Comparison of ENCODE assay signal across 9 cellular contexts in the genomic region with DNA sequence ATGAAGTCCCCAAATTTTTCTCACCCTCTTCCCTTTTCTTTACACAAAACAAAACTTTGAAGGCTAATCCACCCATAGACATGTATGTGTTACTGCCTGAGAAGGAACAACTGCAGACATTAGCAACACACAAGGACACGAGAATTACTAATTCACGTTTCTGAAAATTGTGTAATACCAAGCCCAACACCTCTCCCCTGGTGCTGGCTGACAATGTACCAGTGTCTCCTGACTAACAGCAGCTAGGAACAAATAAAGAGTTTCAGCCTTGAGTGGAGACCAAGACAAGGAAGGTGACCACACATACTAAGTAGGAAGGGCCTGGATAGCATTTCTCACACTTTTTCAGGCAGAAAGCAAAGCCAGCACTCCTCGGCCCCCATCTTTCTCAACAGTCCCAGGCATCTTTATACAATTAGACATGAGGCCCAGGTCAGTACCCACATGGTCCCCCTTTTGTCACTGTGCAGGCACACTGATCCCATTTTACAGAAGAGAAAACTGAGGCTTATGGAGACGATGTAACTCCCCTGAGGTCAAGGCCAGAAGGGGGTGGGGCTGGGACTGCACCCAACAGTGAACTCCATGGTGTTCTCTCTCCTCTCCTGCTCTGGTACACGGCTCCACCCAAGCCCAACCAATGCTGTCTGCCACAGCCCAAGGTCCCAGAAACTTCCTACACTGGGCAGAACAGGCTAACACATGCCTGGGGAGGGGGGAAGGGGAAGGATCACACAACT. TPM values are rescaled to one million over a fixed set of nuclear protein-coding genes. Genes with fewer than 3 reads are reported as not detected.
DNase-seq lines count a peak whose midpoint lies in the region; FAIRE-seq and TF ChIP-seq lines count a peak whose summit lies in the region.
"Had no signal": no experiment of that assay in that cellular context is flagged by ENCODE, and none has a peak within 500 bp of the region (broad histone marks: within the 10 kb centered on the region; RNA-seq: fewer than 3 reads in every experiment).

No MANE protein-coding gene starts in this region.

- no peaks in the 10 kb centered on the region for H3K27me3 ChIP-seq in BLaER1 treated with 17β-estradiol and CSF1 and Interleukin-3, amounts not matched to agents 10 nM and 100 nM
- H3K27me3 ChIP-seq in OCI-LY1 (ENCODE audit: insufficient read depth, low read length) (no peaks in the 10 kb centered on the region), esophagus (ENCODE audit: control insufficient read depth in 1 of 2, insufficient read depth in 2 of 2, low read length in 2 of 2) (no peaks in the 10 kb centered on the region)

- H3K27me3 Mint-ChIP-seq in nephron (ENCODE audit: low read depth), result no peaks in the 10 kb centered on the region

- no peak overlapping the region for H3K4me3 Mint-ChIP-seq in nephron

- H3K9me2 ChIP-seq in OCI-LY1 (ENCODE audit: low read depth, low read length), result no peaks in the 10 kb centered on the region

- no peak overlapping the region for H3K4me3 ChIP-seq in BLaER1 treated with 17β-estradiol and CSF1 and Interleukin-3, amounts not matched to agents 10 nM and 100 nM
- H3K4me3 ChIP-seq in OCI-LY1 (ENCODE audit: low read depth, low read length, poor library complexity, severe bottlenecking) (no peak overlapping the region), esophagus (ENCODE audit: low read depth in 1 of 2, low read length in 2 of 2) (no peak overlapping the region)

- WGBS in esophagus, 2 donors, result 18 to 21% methylated on average over 5 of the region's 5 CpGs

- H3K9me3 ChIP-seq in BLaER1 treated with 17β-estradiol and CSF1 and Interleukin-3, amounts not matched to agents 10 nM and 100 nM (replicated peaks in 1 of 11), result no peaks in the 10 kb centered on the region
- H3K9me3 ChIP-seq in OCI-LY1 (ENCODE audit: low read length), result no peaks in the 10 kb centered on the region
- H3K9me3 ChIP-seq in esophagus (ENCODE audit: control insufficient read depth in 2 of 2, insufficient read depth in 1 of 2, low read depth in 1 of 2, low read length in 1 of 2), result no peaks in the 10 kb centered on the region

- no peak for DNase-seq in stimulated activated CD4-positive, alpha-beta T cell treated with anti-CD3 and anti-CD28 coated beads, Interleukin-2, amount 100 ng/mL, for 48 hours
- DNase-seq in GM20000 (ENCODE audit: low spot score) (no peak), urothelium cell line (ENCODE audit: low spot score) (no peak)
- no peak for DNase-seq in stimulated activated CD4-positive, alpha-beta T cell treated with anti-CD3 and anti-CD28 coated beads, Interleukin-4, amount 100 ng/mL, for 1 hour

- H3K9me3 Mint-ChIP-seq in nephron, result no peaks in the 10 kb centered on the region

- peak overlapping the region in 5 of 11 experiments; percentile 5 to 41 (median 26); a peak in 7 of 22 replicates for H3K27ac ChIP-seq in BLaER1 treated with 17β-estradiol and CSF1 and Interleukin-3, amounts not matched to agents 10 nM and 100 nM
- H3K27ac ChIP-seq in OCI-LY1 (ENCODE audit: low read depth, low read length, poor library complexity, severe bottlenecking), result peak overlapping the region; percentile 44
- peak overlapping the region; percentile 87 to 89 for H3K27ac ChIP-seq in esophagus (ENCODE audit: low read depth in 2 of 2, low read length in 1 of 2)

- no peak for TF ChIP-seq CTCF in OCI-LY1 (IDR thresholded peaks at IDR 0.05; ENCODE audit: low read length)
- TF ChIP-seq CTCF in nephron (IDR thresholded peaks at IDR 0.05; ENCODE audit: unreplicated experiment in 3 of 3), result no peak
- no peak for TF ChIP-seq CTCF in GM20000 (IDR thresholded peaks at IDR 0.05; ENCODE audit: extremely low read depth, missing control alignments)

- H3K36me3 ChIP-seq in BLaER1 treated with 17β-estradiol and CSF1 and Interleukin-3, amounts not matched to agents 10 nM and 100 nM, result peaks cover 0 to 13% (median 0%) of the 10 kb centered on the region in 11 experiments; a peak in 4 of 22 replicates
- H3K36me3 ChIP-seq in OCI-LY1 (ENCODE audit: insufficient read depth, low read length) (no peaks in the 10 kb centered on the region), esophagus (ENCODE audit: control insufficient read depth in 2 of 2, insufficient read depth in 2 of 2, low read length in 1 of 2) (no peaks in the 10 kb centered on the region)

- no peaks in the 10 kb centered on the region; the same call in 1 of the 2 replicates for H3F3A ChIP-seq in OCI-LY1 (ENCODE audit: insufficient read depth, low read length)

- peaks cover 99% of the 10 kb centered on the region for H3K79me2 ChIP-seq in OCI-LY1 (ENCODE audit: insufficient read depth, low read length)

- FAIRE-seq in urothelium cell line (lab: Jason Lieb, UNC), result no peak
- FAIRE-seq: G401.6 had no signal

- 0 out of 22 replicates have a peak overlapping the region, but pooled peaks of 1 of the 11 experiments have one; percentile 22 for H3K9ac ChIP-seq in BLaER1 treated with 17β-estradiol and CSF1 and Interleukin-3, amounts not matched to agents 10 nM and 100 nM
- H3K9ac ChIP-seq in OCI-LY1 (ENCODE audit: low read length), result no peak overlapping the region

- H3K4me1 ChIP-seq in BLaER1 treated with 17β-estradiol and CSF1 and Interleukin-3, amounts not matched to agents 10 nM and 100 nM, result peaks cover 77 to 97% (median 84%) of the 10 kb centered on the region in 10 experiments
- H3K4me1 ChIP-seq in OCI-LY1 (ENCODE audit: insufficient read depth, low read length, severe bottlenecking) (peaks cover 81% of the 10 kb centered on the region), esophagus (ENCODE audit: control insufficient read depth in 2 of 2, insufficient read depth in 2 of 2, low read length in 1 of 2) (peaks cover 9 to 22% of the 10 kb centered on the region in 2 donors)

- H3K4me1 Mint-ChIP-seq in nephron, result peaks cover 77% of the 10 kb centered on the region

- H4K20me1 ChIP-seq in BLaER1 treated with 17β-estradiol and CSF1 and Interleukin-3, amounts not matched to agents 10 nM and 100 nM, result peaks cover 99 to 100% (median 100%) of the 10 kb centered on the region in 11 experiments
- peaks cover 6% of the 10 kb centered on the region for H4K20me1 ChIP-seq in OCI-LY1 (ENCODE audit: insufficient read depth, low read length)

- H3K36me3 Mint-ChIP-seq in nephron (ENCODE audit: low read depth), result peaks cover 6% of the 10 kb centered on the region

- H3K27ac Mint-ChIP-seq in nephron, result peak overlapping the region; percentile 39 to 70 (median 40)

- peak overlapping the region in 9 of 11 experiments; percentile 2 to 82 (median 34); a peak in 15 of 22 replicates for H3K4me2 ChIP-seq in BLaER1 treated with 17β-estradiol and CSF1 and Interleukin-3, amounts not matched to agents 10 nM and 100 nM
- H3K4me2 ChIP-seq in OCI-LY1 (ENCODE audit: low read length), result peak overlapping the region; percentile 14; the same call in 1 of the 2 replicates

- H2AFZ ChIP-seq in OCI-LY1 (ENCODE audit: low read length), result no peak overlapping the region

RNA-seq across cellular contexts. Expression of gene BRD4, which starts 8.7 kb away (rescaled TPM):
- 10 to 100 TPM; 13.9 to 27.4 TPM for polyA plus RNA-seq in esophagus

RNA-seq across cellular contexts. Expression of gene AKAP8, which starts 55.9 kb away (rescaled TPM):
- 10 to 100 TPM; 13.1 to 15.0 TPM for polyA plus RNA-seq in esophagus
